ENCODE assay signal across 1 cellular context in the genomic region with DNA sequence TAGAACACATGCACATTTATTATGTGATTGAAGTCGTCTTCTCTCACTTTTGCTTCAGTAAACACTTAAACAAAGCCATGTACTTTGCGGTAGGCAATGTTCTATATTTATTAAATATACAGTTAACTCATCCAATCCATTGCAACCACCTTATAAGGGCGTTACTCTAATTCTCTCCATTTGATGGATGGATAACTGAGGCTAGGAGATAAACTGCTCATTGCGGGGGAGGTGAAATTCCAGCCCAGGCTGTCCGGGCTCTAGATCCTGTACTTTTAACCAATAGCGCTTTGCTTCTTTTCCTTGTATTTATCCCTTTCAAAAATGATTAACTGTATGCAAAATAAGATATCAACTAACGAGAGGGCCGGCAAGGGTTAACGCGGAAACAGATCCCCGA.
TF ChIP-seq lines count a peak whose summit lies in the region.

No MANE protein-coding gene starts in this region.

TF ChIP-seq in GM23338, 12 proteins besides CTCF, POLR2A, EP300 and RAD21 (continued from another document):
- TF ChIP-seq, protein P1, sequence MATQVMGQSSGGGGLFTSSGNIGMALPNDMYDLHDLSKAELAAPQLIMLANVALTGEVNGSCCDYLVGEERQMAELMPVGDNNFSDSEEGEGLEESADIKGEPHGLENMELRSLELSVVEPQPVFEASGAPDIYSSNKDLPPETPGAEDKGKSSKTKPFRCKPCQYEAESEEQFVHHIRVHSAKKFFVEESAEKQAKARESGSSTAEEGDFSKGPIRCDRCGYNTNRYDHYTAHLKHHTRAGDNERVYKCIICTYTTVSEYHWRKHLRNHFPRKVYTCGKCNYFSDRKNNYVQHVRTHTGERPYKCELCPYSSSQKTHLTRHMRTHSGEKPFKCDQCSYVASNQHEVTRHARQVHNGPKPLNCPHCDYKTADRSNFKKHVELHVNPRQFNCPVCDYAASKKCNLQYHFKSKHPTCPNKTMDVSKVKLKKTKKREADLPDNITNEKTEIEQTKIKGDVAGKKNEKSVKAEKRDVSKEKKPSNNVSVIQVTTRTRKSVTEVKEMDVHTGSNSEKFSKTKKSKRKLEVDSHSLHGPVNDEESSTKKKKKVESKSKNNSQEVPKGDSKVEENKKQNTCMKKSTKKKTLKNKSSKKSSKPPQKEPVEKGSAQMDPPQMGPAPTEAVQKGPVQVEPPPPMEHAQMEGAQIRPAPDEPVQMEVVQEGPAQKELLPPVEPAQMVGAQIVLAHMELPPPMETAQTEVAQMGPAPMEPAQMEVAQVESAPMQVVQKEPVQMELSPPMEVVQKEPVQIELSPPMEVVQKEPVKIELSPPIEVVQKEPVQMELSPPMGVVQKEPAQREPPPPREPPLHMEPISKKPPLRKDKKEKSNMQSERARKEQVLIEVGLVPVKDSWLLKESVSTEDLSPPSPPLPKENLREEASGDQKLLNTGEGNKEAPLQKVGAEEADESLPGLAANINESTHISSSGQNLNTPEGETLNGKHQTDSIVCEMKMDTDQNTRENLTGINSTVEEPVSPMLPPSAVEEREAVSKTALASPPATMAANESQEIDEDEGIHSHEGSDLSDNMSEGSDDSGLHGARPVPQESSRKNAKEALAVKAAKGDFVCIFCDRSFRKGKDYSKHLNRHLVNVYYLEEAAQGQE (IDR thresholded peaks at IDR 0.05; ENCODE audit: unreplicated experiment) = no peak
